ENCODE assay signal across 37 cellular contexts in the genomic region with DNA sequence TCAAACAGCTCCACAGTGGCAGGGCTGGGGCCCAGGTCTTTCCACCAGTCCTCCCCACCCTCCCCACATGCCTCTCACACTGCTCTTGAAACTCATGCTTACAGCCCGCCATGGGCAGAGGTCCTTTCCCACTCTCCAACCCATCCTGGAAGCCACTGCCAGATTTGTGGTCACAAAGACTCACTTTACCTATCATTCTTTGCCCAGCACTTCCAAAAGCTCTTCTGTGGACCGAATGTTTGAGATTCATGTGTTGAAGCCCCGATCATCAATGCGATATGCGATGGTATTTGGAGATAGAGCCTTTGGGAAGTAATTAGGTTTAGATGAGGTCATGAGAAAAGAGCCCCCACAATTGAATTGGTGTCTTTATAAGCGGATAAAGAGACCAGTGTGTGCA.
"Had no signal": no experiment of that assay in that cellular context is flagged by ENCODE, and none has a peak within 500 bp of the region (broad histone marks: within the 10 kb centered on the region; RNA-seq: fewer than 3 reads in every experiment).

No MANE protein-coding gene starts in this region.

- H3K9me3 ChIP-seq: adrenal gland, body of pancreas, breast epithelium had no signal

- DNase-seq: activated B cell treated with CpG ODN at 0.5 μM for 24 hours; activated CD4-positive, alpha-beta memory T cell treated with anti-CD3 and anti-CD28 coated beads for 36 hours; activated CD4-positive, alpha-beta T cell treated with anti-CD3 and anti-CD28 coated beads for 4 hours; activated CD4-positive, alpha-beta T cell treated with anti-CD3 and anti-CD28 coated beads, Interleukin-2, amount 10 ng/mL, durations not matched to agents 24 days and 14 days; activated CD4-positive, alpha-beta T cell treated with anti-CD3 and anti-CD28 coated beads, Interleukin-2, amount 50 U/mL, for 1 hour; activated CD4-positive, alpha-beta T cell treated with anti-CD3 and anti-CD28 coated beads, Interleukin-2, amount 50 U/mL, for 4 hours; activated CD4-positive, CD25-positive, alpha-beta regulatory T cell treated with anti-CD3 and anti-CD28 coated beads, Interleukin-2, amount 50 U/mL, for 72 hours; activated CD8-positive, alpha-beta memory T cell treated with anti-CD3 and anti-CD28 coated beads, Interleukin-2, amount 50 U/mL, for 4 hours; activated CD8-positive, alpha-beta T cell treated with anti-CD3 and anti-CD28 coated beads for 36 hours; activated effector memory CD4-positive, alpha-beta T cell treated with anti-CD3 and anti-CD28 coated beads, Interleukin-2, amount 50 U/mL, for 16 hours; activated gamma-delta T cell treated with Interleukin-2 at 50 U/mL for 16 hours; activated naive CD4-positive, alpha-beta T cell; activated naive CD4-positive, alpha-beta T cell treated with anti-CD3 and anti-CD28 coated beads for 36 hours; activated naive CD4-positive, alpha-beta T cell treated with anti-CD3 and anti-CD28 coated beads, Interleukin-2, amount 50 U/mL, for 16 hours; activated naive CD8-positive, alpha-beta T cell treated with anti-CD3 and anti-CD28 coated beads for 36 hours; activated T-cell treated with anti-CD3 and anti-CD28 coated beads for 4 hours; activated T-cell treated with anti-CD3 and anti-CD28 coated beads, Interleukin-2, amount 50 U/mL, for 1 hour; activated T-cell treated with anti-CD3 and anti-CD28 coated beads, Interleukin-2, amount 50 U/mL, for 4 hours; activated T-cell treated with anti-CD3 and anti-CD28 coated beads, Interleukin-2, amount 50 U/mL, for 72 hours; adrenal gland; amniotic stem cell; aorta; body of pancreas; brain microvascular endothelial cell; central memory CD4-positive, alpha-beta T cell; T-helper 1 cell; T-helper 2 cell; T-helper 9 cell had no signal

- H3K27me3 Mint-ChIP-seq: activated CD4-positive, alpha-beta T cell treated with anti-CD3 and anti-CD28 coated beads, Interleukin-2, amount 10 ng/mL, durations not matched to agents 24 days and 14 days had no signal

- H3K9me3 Mint-ChIP-seq: activated B cell treated with CpG ODN at 0.5 μM for 24 hours; activated CD4-positive, alpha-beta memory T cell treated with anti-CD3 and anti-CD28 coated beads for 36 hours; activated CD4-positive, alpha-beta T cell treated with anti-CD3 and anti-CD28 coated beads, Interleukin-2, amount 10 ng/mL, durations not matched to agents 24 days and 14 days; activated CD8-positive, alpha-beta T cell treated with anti-CD3 and anti-CD28 coated beads for 36 hours; activated naive CD4-positive, alpha-beta T cell treated with anti-CD3 and anti-CD28 coated beads for 36 hours; activated naive CD4-positive, alpha-beta T cell treated with anti-CD3 and anti-CD28 coated beads, Interleukin-2, amount 50 U/mL, for 72 hours; activated naive CD8-positive, alpha-beta T cell treated with anti-CD3 and anti-CD28 coated beads for 36 hours; activated T-cell treated with anti-CD3 and anti-CD28 coated beads, Interleukin-2, amount 50 U/mL, for 4 hours; activated T-cell treated with anti-CD3 and anti-CD28 coated beads, Interleukin-2, amount 50 U/mL, for 72 hours; activated T-helper 1 cell treated with anti-CD3 and anti-CD28 coated beads, Interleukin-12 subunit alpha, Interleukin-12 subunit beta, Interleukin-2, Interleukin-4 antibody, amounts not matched to agents 30 ng/mL and 10 ng/mL and 1 ng/mL, durations not matched to agents 14 hours and 24 hours and 36 hours; activated T-helper 17 cell treated with anti-CD3 and anti-CD28 coated beads, Interleukin-2, amount 50 U/mL, for 72 hours; T-helper 1 cell treated with Interleukin-12 subunit alpha and Interleukin-12 subunit beta and Interleukin-4 antibody, amounts not matched to agents 30 μg/mL and 1 μg/mL, for 36 hours; T-helper 2 cell treated with Interferon-gamma antibody and Interleukin-4, amounts not matched to agents 5 μg/mL and 100 μg/mL, for 36 hours had no signal

- H3K4me3 Mint-ChIP-seq: activated B cell treated with CpG ODN at 0.5 μM for 24 hours; activated CD4-positive, alpha-beta memory T cell treated with anti-CD3 and anti-CD28 coated beads for 36 hours; activated CD4-positive, alpha-beta T cell treated with anti-CD3 and anti-CD28 coated beads, Interleukin-2, amount 10 ng/mL, durations not matched to agents 24 days and 14 days; activated CD8-positive, alpha-beta T cell treated with anti-CD3 and anti-CD28 coated beads for 36 hours; activated naive CD4-positive, alpha-beta T cell treated with anti-CD3 and anti-CD28 coated beads for 36 hours; activated naive CD8-positive, alpha-beta T cell treated with anti-CD3 and anti-CD28 coated beads for 36 hours; activated T-cell treated with anti-CD3 and anti-CD28 coated beads, Interleukin-2, amount 50 U/mL, for 4 hours; activated T-cell treated with anti-CD3 and anti-CD28 coated beads, Interleukin-2, amount 50 U/mL, for 72 hours; activated T-helper 1 cell treated with anti-CD3 and anti-CD28 coated beads, Interleukin-12 subunit alpha, Interleukin-12 subunit beta, Interleukin-2, Interleukin-4 antibody, amounts not matched to agents 30 ng/mL and 10 ng/mL and 1 ng/mL, durations not matched to agents 14 hours and 24 hours and 36 hours; activated T-helper 17 cell treated with anti-CD3 and anti-CD28 coated beads, Interleukin-2, amount 50 U/mL, for 72 hours; T-helper 1 cell treated with Interleukin-12 subunit alpha and Interleukin-12 subunit beta and Interleukin-4 antibody, amounts not matched to agents 30 μg/mL and 1 μg/mL, for 36 hours; T-helper 2 cell treated with Interferon-gamma antibody and Interleukin-4, amounts not matched to agents 5 μg/mL and 100 μg/mL, for 36 hours had no signal

- H3K36me3 ChIP-seq: adrenal gland, brain microvascular endothelial cell, breast epithelium had no signal

- H3K27ac ChIP-seq: adrenal gland, body of pancreas, brain microvascular endothelial cell, breast epithelium, VCaP had no signal

- ATAC-seq: activated CD8-positive, alpha-beta T cell treated with anti-CD3 and anti-CD28 coated beads for 36 hours; activated naive CD4-positive, alpha-beta T cell treated with anti-CD3 and anti-CD28 coated beads, Interleukin-2, amount 50 U/mL, for 72 hours; activated T-cell treated with anti-CD3 and anti-CD28 coated beads, Interleukin-2, amount 50 U/mL, for 4 hours; activated T-cell treated with anti-CD3 and anti-CD28 coated beads, Interleukin-2, amount 50 U/mL, for 72 hours; activated T-helper 17 cell treated with anti-CD3 and anti-CD28 coated beads, Interleukin-2, amount 50 U/mL, for 72 hours; body of pancreas had no signal

- FAIRE-seq: astrocyte, TTC549 had no signal

- H3K36me3 Mint-ChIP-seq: activated CD4-positive, alpha-beta memory T cell treated with anti-CD3 and anti-CD28 coated beads for 36 hours; activated naive CD4-positive, alpha-beta T cell treated with anti-CD3 and anti-CD28 coated beads, Interleukin-2, amount 50 U/mL, for 72 hours; activated naive CD8-positive, alpha-beta T cell treated with anti-CD3 and anti-CD28 coated beads for 36 hours had no signal

- H3K27ac Mint-ChIP-seq: activated B cell treated with CpG ODN at 0.5 μM for 24 hours; activated CD4-positive, alpha-beta memory T cell treated with anti-CD3 and anti-CD28 coated beads for 36 hours; activated CD4-positive, alpha-beta T cell treated with anti-CD3 and anti-CD28 coated beads, Interleukin-2, amount 10 ng/mL, durations not matched to agents 24 days and 14 days; activated CD8-positive, alpha-beta T cell treated with anti-CD3 and anti-CD28 coated beads for 36 hours; activated naive CD4-positive, alpha-beta T cell treated with anti-CD3 and anti-CD28 coated beads for 36 hours; activated naive CD4-positive, alpha-beta T cell treated with anti-CD3 and anti-CD28 coated beads, Interleukin-2, amount 50 U/mL, for 72 hours; activated naive CD8-positive, alpha-beta T cell treated with anti-CD3 and anti-CD28 coated beads for 36 hours; activated T-cell treated with anti-CD3 and anti-CD28 coated beads, Interleukin-2, amount 50 U/mL, for 72 hours; activated T-helper 1 cell treated with anti-CD3 and anti-CD28 coated beads, Interleukin-12 subunit alpha, Interleukin-12 subunit beta, Interleukin-2, Interleukin-4 antibody, amounts not matched to agents 30 ng/mL and 10 ng/mL and 1 ng/mL, durations not matched to agents 14 hours and 24 hours and 36 hours; activated T-helper 17 cell treated with anti-CD3 and anti-CD28 coated beads, Interleukin-2, amount 50 U/mL, for 72 hours; T-helper 1 cell treated with Interleukin-12 subunit alpha and Interleukin-12 subunit beta and Interleukin-4 antibody, amounts not matched to agents 30 μg/mL and 1 μg/mL, for 36 hours; T-helper 2 cell treated with Interferon-gamma antibody and Interleukin-4, amounts not matched to agents 5 μg/mL and 100 μg/mL, for 36 hours had no signal

- H3K4me1 Mint-ChIP-seq: activated B cell treated with CpG ODN at 0.5 μM for 24 hours; activated CD4-positive, alpha-beta T cell treated with anti-CD3 and anti-CD28 coated beads, Interleukin-2, amount 10 ng/mL, durations not matched to agents 24 days and 14 days; activated naive CD8-positive, alpha-beta T cell treated with anti-CD3 and anti-CD28 coated beads for 36 hours; activated T-helper 17 cell treated with anti-CD3 and anti-CD28 coated beads, Interleukin-2, amount 50 U/mL, for 72 hours had no signal

- H3K4me3 ChIP-seq: adrenal gland, body of pancreas, breast epithelium had no signal

- H3K27me3 ChIP-seq: adrenal gland, body of pancreas, brain microvascular endothelial cell, breast epithelium had no signal

- H3K4me1 ChIP-seq: adrenal gland, body of pancreas, breast epithelium had no signal
